In the genomic region with DNA sequence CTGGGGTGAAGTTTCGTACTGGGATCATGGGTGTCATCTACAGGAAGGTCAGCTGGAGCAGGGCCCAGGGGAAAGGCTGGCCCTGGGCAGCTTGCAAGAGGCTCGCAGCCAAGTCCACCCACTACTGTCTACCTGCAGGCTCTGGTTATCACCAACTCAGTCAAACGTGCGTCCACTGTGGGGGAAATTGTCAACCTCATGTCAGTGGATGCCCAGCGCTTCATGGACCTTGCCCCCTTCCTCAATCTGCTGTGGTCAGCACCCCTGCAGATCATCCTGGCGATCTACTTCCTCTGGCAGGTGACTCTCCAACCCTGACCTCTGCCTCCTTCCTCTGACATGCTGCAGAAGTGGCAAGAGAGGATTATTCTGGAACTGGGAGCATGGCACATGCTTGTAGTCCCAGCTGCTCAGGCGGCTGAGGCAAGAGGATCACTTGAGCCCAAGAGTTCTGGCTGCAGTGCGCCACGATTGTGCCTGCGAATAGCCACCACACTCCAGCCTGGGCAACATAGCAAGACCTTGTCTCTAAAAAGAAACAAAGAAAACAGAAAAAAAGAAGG, we compare ENCODE assay signal across 23 cellular contexts. TPM values are rescaled to one million over a fixed set of nuclear protein-coding genes. Genes with fewer than 3 reads are reported as not detected.
"Had no signal": no experiment of that assay in that cellular context is flagged by ENCODE, and none has a peak within 500 bp of the region (broad histone marks: within the 10 kb centered on the region; RNA-seq: fewer than 3 reads in every experiment).

No MANE protein-coding gene starts in this region.

- H3K9me3 ChIP-seq: colonic mucosa, gastroesophageal sphincter, lower lobe of right lung, spleen, thoracic aorta, upper lobe of left lung had no signal

- FAIRE-seq: bronchial epithelial cell had no signal

- H3K27me3 ChIP-seq: colonic mucosa, gastroesophageal sphincter, spleen, upper lobe of left lung had no signal

- H3K4me3 ChIP-seq: colonic mucosa, gastroesophageal sphincter, lower lobe of right lung, spleen, thoracic aorta, upper lobe of left lung had no signal

- H3K36me3 ChIP-seq: colonic mucosa, gastroesophageal sphincter, lower lobe of right lung, spleen, thoracic aorta, upper lobe of left lung had no signal

- ATAC-seq: gastroesophageal sphincter, left colon, lower lobe of right lung had no signal

- DNase-seq: activated CD4-positive, alpha-beta T cell treated with anti-CD3 and anti-CD28 coated beads for 48 hours; activated CD4-positive, CD25-positive, alpha-beta regulatory T cell; activated CD8-positive, alpha-beta memory T cell treated with anti-CD3 and anti-CD28 coated beads for 24 hours; activated CD8-positive, alpha-beta memory T cell treated with anti-CD3 and anti-CD28 coated beads, Interleukin-2, amount 50 U/mL, for 4 hours; activated naive CD4-positive, alpha-beta T cell treated with Interleukin-2 at 50 U/mL for 16 hours; activated T-cell treated with anti-CD3 and anti-CD28 coated beads, Interleukin-2, amount 50 U/mL, for 24 hours; amygdala; colonic mucosa; head of caudate nucleus; islet precursor cell; left colon; lower lobe of right lung; naive B cell; retina; spleen; stimulated activated CD4-positive, alpha-beta T cell treated with anti-CD3 and anti-CD28 coated beads, Interleukin-4, amount 100 ng/mL, for 1 hour; stimulated activated naive CD4-positive, alpha-beta T cell treated with Interleukin-2 at 50 U/mL for 16 hours; T1000; upper lobe of left lung had no signal

- H3K27ac ChIP-seq: colonic mucosa, gastroesophageal sphincter, lower lobe of right lung, spleen, thoracic aorta, upper lobe of left lung had no signal

RNA-seq across cellular contexts. Expression of gene ABCC3, which starts 29.2 kb away (rescaled TPM):
- polyA plus RNA-seq: neural cell had no signal
